In genomic region chr3:134568790-134569189, GRCh38 we compare ENCODE assay signal across 8 cellular contexts.
"Had no signal": no experiment of that assay in that cellular context is flagged by ENCODE, and none has a peak within 500 bp of the region (broad histone marks: within the 10 kb centered on the region; RNA-seq: fewer than 3 reads in every experiment).

No MANE protein-coding gene starts in this region.

- DNase-seq: GDM1, GF-D8 had no signal

- ATAC-seq: GM12878 had no signal

- H3K4me3 ChIP-seq: GM12878 had no signal

- FAIRE-seq: G401.6, GM12878, GM12891, GM12892, GM18507, GM19239 had no signal
